11 cellular contexts compared by ENCODE assay signal in the genomic region with DNA sequence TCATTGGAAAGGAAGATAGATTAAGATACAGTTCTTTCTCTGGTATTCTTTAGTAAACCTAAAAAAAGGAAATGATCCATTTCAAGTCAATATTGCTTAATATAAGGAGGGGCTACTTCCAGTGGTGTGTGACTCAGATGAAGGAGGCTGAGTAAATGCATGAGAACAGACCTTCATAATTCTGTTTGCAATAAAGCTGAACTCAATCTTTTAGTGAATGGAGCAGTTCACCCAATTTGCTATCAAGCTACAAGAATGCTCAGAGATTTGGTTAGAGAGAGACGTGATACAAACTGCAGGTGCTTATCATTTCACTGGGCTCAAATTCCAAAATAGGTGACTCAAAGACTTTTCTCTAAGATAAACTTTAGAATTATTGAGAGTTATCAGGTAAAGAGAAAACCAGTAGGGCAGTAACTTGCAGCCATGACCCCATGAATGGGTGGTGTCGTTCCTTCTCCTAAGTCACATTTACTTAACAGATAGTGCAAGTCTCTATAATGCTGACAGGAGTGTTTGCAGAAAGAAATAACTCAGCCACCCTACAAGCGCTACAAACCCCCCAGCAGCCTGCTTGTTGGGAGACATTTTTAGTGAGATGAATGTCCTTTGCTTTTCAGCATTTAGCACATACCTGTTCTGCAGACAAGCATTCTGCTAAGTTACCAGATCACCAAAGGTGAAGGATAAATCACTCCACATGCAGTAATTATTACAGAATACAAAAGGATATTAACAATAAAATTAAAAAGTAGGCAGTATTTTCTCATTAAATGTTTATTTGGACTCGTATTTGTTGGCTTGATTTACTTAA. TPM values are rescaled to one million over a fixed set of nuclear protein-coding genes. Genes with fewer than 3 reads are reported as not detected.
DNase-seq lines count a peak whose midpoint lies in the region; ATAC-seq and TF ChIP-seq lines count a peak whose summit lies in the region.
"Had no signal": no experiment of that assay in that cellular context is flagged by ENCODE, and none has a peak within 500 bp of the region (broad histone marks: within the 10 kb centered on the region; RNA-seq: fewer than 3 reads in every experiment).

No MANE protein-coding gene starts in this region.

- intact Hi-C loops in CD4-positive, alpha-beta memory T cell (cut with micrococcal nuclease), result no loop called here

- WGBS in GM23248 (ENCODE audit: low coverage in 1 of 2, low lambda C conversion rate in 2 of 2, missing lambda C conversion rate in 2 of 2), 2 experiments, result 56 to 57% methylated on average over 4 of the region's 4 CpGs

- H3K9ac ChIP-seq in GM23248 (no peak overlapping the region; the same call in 1 of the 2 replicates), fibroblast of lung (ENCODE audit: insufficient read depth, low read length) (no peak overlapping the region)

- H4K20me1 ChIP-seq in GM23248 (ENCODE audit: insufficient read depth) (no peaks in the 10 kb centered on the region), fibroblast of lung (ENCODE audit: control insufficient read depth, extremely low read depth, insufficient read depth, low read length) (no peaks in the 10 kb centered on the region)

- 0 out of 2 replicates have a peak overlapping the region, but pooled peaks have one; percentile 25 for H3K4me3 ChIP-seq in GM23248
- H3K4me3 ChIP-seq in fibroblast of lung (replicated peaks in 1 of 4; ENCODE audit: control extremely low read depth in 1 of 4, insufficient read depth in 1 of 4, low read depth in 3 of 4, low read length in 4 of 4), result no peak overlapping the region
- H3K4me3 ChIP-seq in skeletal muscle cell (ENCODE audit: low read depth, low read length), result no peak overlapping the region
- H3K4me3 ChIP-seq in CD4-positive, alpha-beta memory T cell (ENCODE audit: low read length in 2 of 2), result no peak overlapping the region

- CTCF ChIA-PET in CD4-positive, alpha-beta memory T cell (lab: Charles Lee; ENCODE audit: partially characterized antibody), result no interaction called here

- no peak overlapping the region for H3K4me3 Mint-ChIP-seq in CD4-positive, alpha-beta memory T cell

- peaks cover 61% of the 10 kb centered on the region for H3K4me1 ChIP-seq in GM23248 (ENCODE audit: insufficient read depth)
- H3K4me1 ChIP-seq in fibroblast of lung (ENCODE audit: control insufficient read depth, extremely low read depth, insufficient read depth, low read length), result peaks cover 24% of the 10 kb centered on the region
- no peaks in the 10 kb centered on the region for H3K4me1 ChIP-seq in CD4-positive, alpha-beta memory T cell (ENCODE audit: insufficient read depth, low read length)

- POLR2A ChIA-PET in CD4-positive, alpha-beta memory T cell (lab: Charles Lee; ENCODE audit: partially characterized antibody), result interaction anchor here (1.0 kb wide), 1 partner anchor 16 kb away, joined by 3 read pairs; no protein-coding TSS in a partner anchor

- peaks cover 58% of the 10 kb centered on the region for H3F3A ChIP-seq in GM23248 (ENCODE audit: insufficient read depth)

- no peaks in the 10 kb centered on the region for H3K27me3 ChIP-seq in GM23248 (replicated peaks; ENCODE audit: insufficient read depth)
- H3K27me3 ChIP-seq in fibroblast of lung (ENCODE audit: control insufficient read depth, insufficient read depth, low read length), result no peaks in the 10 kb centered on the region
- H3K27me3 ChIP-seq in CD4-positive, alpha-beta memory T cell (ENCODE audit: insufficient read depth, low read length), result no peaks in the 10 kb centered on the region

- TF ChIP-seq CTCF in fibroblast of lung (conservative IDR thresholded peaks at IDR 0.05 in 1 of 2, IDR thresholded peaks at IDR 0.05 in 1 of 2; ENCODE audit: low read depth in 1 of 2, low read length in 2 of 2), result no peak

- DNase-seq in GM23248 (peak; percentile 90), RPMI7951 (ENCODE audit: low read depth) (peak; percentile 24), fibroblast of lung (ENCODE audit: low read depth in 2 of 2) (peak; percentile 69 to 82), skeletal muscle cell (ENCODE audit: low read depth) (peak; percentile 58), substantia nigra (lab: John Stamatoyannopoulos, UW) (no peak)
- no peak for DNase-seq in stimulated activated CD4-positive, alpha-beta T cell treated with anti-CD3 and anti-CD28 coated beads, Interleukin-1b, Interleukin-23, amount 100 ng/mL, for 48 hours
- no peak for DNase-seq in CD4-positive, alpha-beta memory T cell
- DNase-seq: activated naive CD4-positive, alpha-beta T cell treated with Interleukin-2 at 50 U/mL for 16 hours; mesendoderm; NCI-H526 had no signal

- H3K27ac Mint-ChIP-seq in CD4-positive, alpha-beta memory T cell, result no peak overlapping the region

- H3K36me3 ChIP-seq in GM23248 (ENCODE audit: low read depth) (no peaks in the 10 kb centered on the region), fibroblast of lung (ENCODE audit: control insufficient read depth, insufficient read depth, low read length) (no peaks in the 10 kb centered on the region)
- no peaks in the 10 kb centered on the region for H3K36me3 ChIP-seq in CD4-positive, alpha-beta memory T cell (ENCODE audit: insufficient read depth, low read length)

- no peaks in the 10 kb centered on the region for H3K9me2 ChIP-seq in GM23248 (ENCODE audit: insufficient read depth)

- H3K4me2 ChIP-seq in GM23248 (ENCODE audit: unreplicated experiment), result peak overlapping the region; percentile 73
- H3K4me2 ChIP-seq in fibroblast of lung (ENCODE audit: extremely low read depth, insufficient read depth, low read length), result peak overlapping the region; percentile 7

- H3K27me3 Mint-ChIP-seq in CD4-positive, alpha-beta memory T cell, result no peaks in the 10 kb centered on the region

- H3K9me3 Mint-ChIP-seq in CD4-positive, alpha-beta memory T cell, result no peaks in the 10 kb centered on the region

- H3K79me2 ChIP-seq in GM23248 (ENCODE audit: insufficient read depth), result peaks cover 30% of the 10 kb centered on the region
- H3K79me2 ChIP-seq in fibroblast of lung (ENCODE audit: control insufficient read depth, insufficient read depth, low read length), result no peaks in the 10 kb centered on the region

- peaks cover 0 to 4% (median under 1%) of the 10 kb centered on the region in 4 donors for H3K4me1 Mint-ChIP-seq in CD4-positive, alpha-beta memory T cell

- no peaks in the 10 kb centered on the region for H3K9me3 ChIP-seq in GM23248 (ENCODE audit: low read depth)
- H3K9me3 ChIP-seq in fibroblast of lung (ENCODE audit: control insufficient read depth, insufficient read depth, low read depth, low read length), result no peaks in the 10 kb centered on the region
- no peaks in the 10 kb centered on the region for H3K9me3 ChIP-seq in CD4-positive, alpha-beta memory T cell (ENCODE audit: control insufficient read depth in 1 of 2, low read length in 2 of 2)

- no peak for ATAC-seq in HG03097 (IDR thresholded peaks at IDR 0.05; ENCODE audit: low FRiP score, unreplicated experiment)

- H2AFZ ChIP-seq in GM23248 (peak overlapping the region; percentile 21; the same call in 1 of the 2 replicates), fibroblast of lung (ENCODE audit: low read length) (no peak overlapping the region)

- in situ Hi-C loops in GM23248 (cut with MboI), result no loop called here

- peaks cover 31% of the 10 kb centered on the region in 2 donors for H3K36me3 Mint-ChIP-seq in CD4-positive, alpha-beta memory T cell

- H3K27ac ChIP-seq in GM23248 (peak overlapping the region; percentile 71), fibroblast of lung (ENCODE audit: insufficient read depth, low read length) (no peak overlapping the region), substantia nigra (ENCODE audit: low read depth, low read length, poor library complexity, severe bottlenecking) (no peak overlapping the region)
- H3K27ac ChIP-seq in CD4-positive, alpha-beta memory T cell (ENCODE audit: low read depth, low read length), result no peak overlapping the region

RNA-seq across cellular contexts. Expression of a gene that starts 16.4 kb away (rescaled TPM):
- total RNA-seq in GM23248 (2014; rRNA removed; shearing (Covaris generic)), result 7.8 and 13.1 TPM in 2 replicates
- polyA plus RNA-seq in GM23248 (2016; fragmentation: Nextera tagmentation; extraction: Ambion mirVana), result 14.0 and 14.1 TPM in 2 replicates
- 16.3 and 18.6 TPM in 2 replicates for total RNA-seq in RPMI7951 (2014; rRNA removed; shearing (Covaris generic))
- total RNA-seq in fibroblast of lung, result 19.3 and 20.6 TPM in 2 replicates
- 10.1 and 10.5 TPM in 2 replicates for polyA plus RNA-seq in fibroblast of lung
- 6.8 and 7.6 TPM in 2 replicates for polyA plus RNA-seq in fibroblast of lung (2012)
- 0.39 and 0.74 TPM in 2 replicates for polyA minus RNA-seq in fibroblast of lung (ENCODE audit: low replicate concordance)
- 10 to 100 TPM; 23.0 to 24.9 TPM for total RNA-seq in CD4-positive, alpha-beta memory T cell
- polyA plus RNA-seq in CD4-positive, alpha-beta memory T cell, result 10 to 100 TPM; 27.2 to 36.3 TPM

RNA-seq across cellular contexts. Expression of a gene that starts 21.8 kb away (rescaled TPM):
- total RNA-seq in GM23248 (2014; rRNA removed; shearing (Covaris generic)), result 23.4 and 46.7 TPM in 2 replicates
- polyA plus RNA-seq in GM23248 (2016; fragmentation: Nextera tagmentation; extraction: Ambion mirVana) (59.5 and 61.3 TPM in 2 replicates), fibroblast of lung (50.7 and 64.3 TPM in 2 replicates)
- 185 and 229 TPM in 2 replicates for total RNA-seq in RPMI7951 (2014; rRNA removed; shearing (Covaris generic))
- total RNA-seq in fibroblast of lung, result 24.9 and 38.1 TPM in 2 replicates
- 39.0 and 47.1 TPM in 2 replicates for polyA plus RNA-seq in fibroblast of lung (2012)
- polyA minus RNA-seq in fibroblast of lung (ENCODE audit: low replicate concordance), result 2.4 and 2.5 TPM in 2 replicates
- 10 to 100 TPM; 14.8 to 20.7 TPM for total RNA-seq in CD4-positive, alpha-beta memory T cell
- 10 to 100 TPM; 52.8 to 82.7 TPM for polyA plus RNA-seq in CD4-positive, alpha-beta memory T cell

Comparison
In these comparisons a context has a peak if more than half of its experiments do, and no peak if none do; other contexts are left out.
1. DNase-seq: peak in GM23248 (single experiment), RPMI7951 (single experiment), fibroblast of lung (2 of 2) and skeletal muscle cell (single experiment); none in stimulated activated CD4-positive, alpha-beta T cell treated with anti-CD3 and anti-CD28 coated beads, Interleukin-1b, Interleukin-23, amount 100 ng/mL, for 48 hours (single experiment), substantia nigra (0 of 49) and CD4-positive, alpha-beta memory T cell (0 of 5).